In genomic region chr20:30724745-30725074, GRCh38 we compare ENCODE assay signal across 8 cellular contexts.
DNase-seq lines count a peak whose midpoint lies in the region; ATAC-seq, FAIRE-seq and TF ChIP-seq lines count a peak whose summit lies in the region.
"Not testable (repeated sequence)": the region's sequence is repeated elsewhere in the genome, so short reads cannot be mapped to it uniquely, and the experiment has no call there.

No MANE protein-coding gene starts in this region.

- H3K79me2 ChIP-seq in astrocyte (ENCODE audit: insufficient read depth, low read length), result not testable (repeated sequence)

- not testable (repeated sequence) for H3K9me3 ChIP-seq in astrocyte (ENCODE audit: insufficient read depth, low read depth, low read length); right cardiac atrium (ENCODE audit: control insufficient read depth, low read length); mucosa of descending colon; small intestine (ENCODE audit: control insufficient read depth, low read depth)

- not testable (repeated sequence) for H3K4me3 ChIP-seq in H7 (ENCODE audit: insufficient read depth, low read depth, low read length); astrocyte (ENCODE audit: insufficient read depth, low read depth, low read length); right cardiac atrium (ENCODE audit: low read length); mucosa of descending colon
- H3K4me3 ChIP-seq in epithelial cell of proximal tubule (ENCODE audit: low read depth, low read length), result peak overlapping the region; percentile 61
- peak overlapping the region in 1 of 2 donors; percentile 49 for H3K4me3 ChIP-seq in small intestine (ENCODE audit: low read depth in 1 of 2, low read length in 2 of 2)

- peak; percentile 9 for DNase-seq in H7
- not testable (repeated sequence) for DNase-seq in T-cell; astrocyte (ENCODE audit: low read depth); epithelial cell of proximal tubule (ENCODE audit: low read depth)
- DNase-seq in right cardiac atrium, result peak in 2 of 3 donors; percentile 47 to 48
- DNase-seq in mucosa of descending colon, result peak; percentile 3 to 55 (median 53)
- peak; percentile 1 for DNase-seq in small intestine

- not testable (repeated sequence) for TF ChIP-seq CTCF in 22Rv1 (IDR thresholded peaks at IDR 0.05); astrocyte (IDR thresholded peaks at IDR 0.05; ENCODE audit: insufficient read depth, low read depth, low read length); epithelial cell of proximal tubule (conservative IDR thresholded peaks at IDR 0.05; ENCODE audit: low read depth, low read length); mucosa of descending colon (IDR thresholded peaks at IDR 0.05)

- not testable (repeated sequence) for H3K4me2 ChIP-seq in astrocyte (ENCODE audit: low read length)

- H3K4me3 Mint-ChIP-seq in T-cell (peak overlapping the region in 2 of 3 donors; percentile 9 to 28), astrocyte (ENCODE audit: unreplicated experiment) (peak overlapping the region; percentile 45)

- POLR2A ChIA-PET in T-cell (lab: Charles Lee), result not testable (repeated sequence)

- H3K9ac ChIP-seq in astrocyte (ENCODE audit: low read length), result not testable (repeated sequence)

- intact Hi-C loops in right cardiac atrium (cut with DNase I); mucosa of descending colon (cut with DNase I, micrococcal nuclease): not testable (repeated sequence)

- FAIRE-seq in astrocyte (lab: Jason Lieb, UNC); small intestine (lab: Jason Lieb, UNC): not testable (repeated sequence)

- H3K4me1 Mint-ChIP-seq in T-cell; astrocyte (ENCODE audit: low read depth, unreplicated experiment): not testable (repeated sequence)

- H4K20me1 ChIP-seq in astrocyte (ENCODE audit: insufficient read depth, low read length), result not testable (repeated sequence)

- CTCF ChIA-PET in T-cell (lab: Charles Lee), result not testable (repeated sequence)

- H3K9me3 Mint-ChIP-seq in T-cell; astrocyte (ENCODE audit: unreplicated experiment): not testable (repeated sequence)

- 58% methylated on average over 19 of the region's 19 CpGs for WGBS in right cardiac atrium
- WGBS in small intestine, 3 donors, result 52 to 78% (median 62%) methylated on average over 19 of the region's 19 CpGs

- not testable (repeated sequence) for H3K27me3 ChIP-seq in H7 (ENCODE audit: control insufficient read depth, insufficient read depth, low read length); astrocyte (ENCODE audit: insufficient read depth, low read length); right cardiac atrium (ENCODE audit: control insufficient read depth, insufficient read depth); small intestine (ENCODE audit: control insufficient read depth in 2 of 2, insufficient read depth in 2 of 2, low read length in 2 of 2)

- not testable (repeated sequence) for H3K27ac Mint-ChIP-seq in T-cell; astrocyte (ENCODE audit: unreplicated experiment)

- not testable (repeated sequence) for H3K36me3 ChIP-seq in H7 (replicated peaks; ENCODE audit: control insufficient read depth, insufficient read depth, low read length); astrocyte (ENCODE audit: insufficient read depth, low read length); mucosa of descending colon (ENCODE audit: low read depth); small intestine (ENCODE audit: control insufficient read depth in 2 of 2, insufficient read depth in 2 of 2, low read length in 2 of 2)

- not testable (repeated sequence) for H3K4me1 ChIP-seq in astrocyte (ENCODE audit: insufficient read depth, low read length); right cardiac atrium (ENCODE audit: control insufficient read depth, insufficient read depth, low read length); mucosa of descending colon (ENCODE audit: low read depth); small intestine (ENCODE audit: control insufficient read depth in 2 of 2, insufficient read depth in 1 of 2, low read depth in 1 of 2, low read length in 1 of 2)

- H2AFZ ChIP-seq in astrocyte (ENCODE audit: low read depth, low read length), result not testable (repeated sequence)

- H3K27ac ChIP-seq in 22Rv1, result peak overlapping the region; percentile 63
- H3K27ac ChIP-seq in astrocyte (ENCODE audit: low read depth, low read length); right cardiac atrium (ENCODE audit: low read length); small intestine (ENCODE audit: low read depth in 1 of 2, low read length in 1 of 2): not testable (repeated sequence)

- H3K27me3 Mint-ChIP-seq in T-cell; astrocyte (ENCODE audit: low read depth, unreplicated experiment): not testable (repeated sequence)

- not testable (repeated sequence) for ATAC-seq in T-cell (replicated peaks in 1 of 4); right cardiac atrium; mucosa of descending colon

- not testable (repeated sequence) for H3K36me3 Mint-ChIP-seq in T-cell; astrocyte (ENCODE audit: low read depth, unreplicated experiment)
